Comparison of ENCODE assay signal across 34 cellular contexts in genomic region chr20:9293145-9293544, GRCh38.
"Had no signal": no experiment of that assay in that cellular context is flagged by ENCODE, and none has a peak within 500 bp of the region (broad histone marks: within the 10 kb centered on the region; RNA-seq: fewer than 3 reads in every experiment).

No MANE protein-coding gene starts in this region.

- H3K27me3 ChIP-seq: brain microvascular endothelial cell, MG63, Peyer's patch had no signal

- ATAC-seq: activated naive CD8-positive, alpha-beta T cell treated with anti-CD3 and anti-CD28 coated beads, Interleukin-2, amount 50 U/mL, for 24 hours; activated T-cell treated with anti-CD3 and anti-CD28 coated beads, Interleukin-2, amount 50 U/mL, for 4 hours; Right ventricle myocardium inferior had no signal

- H3K9me3 ChIP-seq: MG63, Peyer's patch had no signal

- H3K4me3 ChIP-seq: MG63, Peyer's patch had no signal

- H3K27ac ChIP-seq: brain microvascular endothelial cell, Peyer's patch, VCaP had no signal

- H3K36me3 ChIP-seq: brain microvascular endothelial cell, MG63, Peyer's patch had no signal

- H3K4me1 ChIP-seq: Peyer's patch had no signal

- DNase-seq: activated B cell treated with CpG ODN at 0.5 μM for 24 hours; activated CD4-positive, alpha-beta memory T cell treated with anti-CD3 and anti-CD28 coated beads for 36 hours; activated CD4-positive, alpha-beta T cell treated with anti-CD3 and anti-CD28 coated beads for 4 hours; activated CD4-positive, alpha-beta T cell treated with anti-CD3 and anti-CD28 coated beads, Interleukin-2, amount 50 U/mL, for 1 hour; activated CD4-positive, CD25-positive, alpha-beta regulatory T cell treated with anti-CD3 and anti-CD28 coated beads, Interleukin-2, amount 50 U/mL, for 72 hours; activated CD8-positive, alpha-beta memory T cell treated with anti-CD3 and anti-CD28 coated beads, Interleukin-2, amount 50 U/mL, for 4 hours; activated naive CD4-positive, alpha-beta T cell treated with anti-CD3 and anti-CD28 coated beads, Interleukin-2, amount 10 ng/mL, durations not matched to agents 7 days and 5 days; activated naive CD8-positive, alpha-beta T cell treated with anti-CD3 and anti-CD28 coated beads, Interleukin-2, amount 50 U/mL, for 24 hours; activated T-cell treated with anti-CD3 and anti-CD28 coated beads for 4 hours; activated T-cell treated with anti-CD3 and anti-CD28 coated beads, Interleukin-2, amount 50 U/mL, for 4 hours; anterior cingulate cortex; brain microvascular endothelial cell; central memory CD4-positive, alpha-beta T cell; Karpas-422; MG63; NCI-H1048; NCI-H1105 treated with DMSO at 0.1 percent for 48 hours; NCI-H1436; NCI-H1694; NCI-H1930; NCI-H2081 treated with DMSO at 0.1 percent for 48 hours; NCI-H226; NCI-H446 treated with DMSO at 0.1 percent for 48 hours; NCI-H524; PC-3; Peyer's patch; RPMI8226; SIG-M5; SW 1271; T-helper 1 cell; T-helper 2 cell; T-helper 9 cell had no signal
